In the genomic region with DNA sequence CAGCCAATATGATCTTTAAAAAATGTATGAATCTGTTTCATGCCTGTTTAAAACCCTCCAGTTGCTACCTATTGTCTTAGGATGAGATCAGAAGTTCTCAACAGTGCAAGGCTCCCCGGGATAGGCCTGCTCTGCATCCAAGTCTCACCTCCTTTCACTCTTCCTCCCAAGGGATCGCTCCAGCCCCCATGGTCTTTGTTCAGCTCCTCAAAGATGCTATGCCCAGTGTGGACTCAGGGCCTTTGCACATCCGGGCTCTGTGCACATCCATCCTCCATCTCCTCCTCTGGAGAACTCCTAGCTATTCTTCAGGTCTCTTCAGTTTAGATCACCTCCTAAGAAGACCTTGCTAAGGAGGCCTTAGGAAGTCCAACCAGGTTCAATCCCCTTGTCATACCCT, we compare ENCODE assay signal across 21 cellular contexts.
A peak's percentile ranks its signal among the peaks of the same experiment; 100 is the strongest.
DNase-seq lines count a peak whose midpoint lies in the region; ATAC-seq, FAIRE-seq and TF ChIP-seq lines count a peak whose summit lies in the region.
"Had no signal": no experiment of that assay in that cellular context is flagged by ENCODE, and none has a peak within 500 bp of the region (broad histone marks: within the 10 kb centered on the region; RNA-seq: fewer than 3 reads in every experiment).

No MANE protein-coding gene starts in this region.

- DNase-seq in coronary artery (ENCODE audit: low spot score) (peak; percentile 56), glutamatergic neuron (no peak), posterior vena cava (ENCODE audit: low spot score) (peak; percentile 45), H54 (ENCODE audit: insufficient read length, low spot score) (no peak), uterus (no peak), left colon (no peak)
- DNase-seq: Caco-2; CD4-positive, CD25-positive, alpha-beta regulatory T cell; CD8-positive, alpha-beta T cell; DMS153; DND-41; GM23248; H9; HFFc6 had no signal

- H3K27ac ChIP-seq in coronary artery (no peak overlapping the region), uterus (no peak overlapping the region)
- H3K27ac ChIP-seq: BLaER1, C4-2B, GM23248 had no signal

- H3K9me3 ChIP-seq in uterus = no peaks in the 10 kb centered on the region
- H3K9me3 ChIP-seq: BLaER1, Caco-2 had no signal

- no peak for FAIRE-seq in H54 (lab: Jason Lieb, UNC)
- FAIRE-seq: G401.6, GM12892, H1 had no signal

- no peak for ATAC-seq in left colon
- ATAC-seq: CD8-positive, alpha-beta T cell; HCT116 had no signal

- peaks cover 16% of the 10 kb centered on the region for H3K9me3 Mint-ChIP-seq in glutamatergic neuron (ENCODE audit: unreplicated experiment)
- H3K9me3 Mint-ChIP-seq: CD8-positive, alpha-beta T cell; H9; HFFc6 had no signal

- no peaks in the 10 kb centered on the region for H3K36me3 ChIP-seq in uterus
- H3K36me3 ChIP-seq: BLaER1 had no signal

- H3K36me3 Mint-ChIP-seq in glutamatergic neuron (ENCODE audit: unreplicated experiment) = peaks cover 7% of the 10 kb centered on the region
- H3K36me3 Mint-ChIP-seq: CD4-positive, CD25-positive, alpha-beta regulatory T cell; CD8-positive, alpha-beta T cell had no signal

- H3K27ac Mint-ChIP-seq in glutamatergic neuron (ENCODE audit: unreplicated experiment) = no peak overlapping the region
- H3K27ac Mint-ChIP-seq: B cell; CD4-positive, CD25-positive, alpha-beta regulatory T cell; CD8-positive, alpha-beta T cell; H9; HFFc6 had no signal

- H3K4me1 ChIP-seq in uterus = no peaks in the 10 kb centered on the region

- H3K4me1 Mint-ChIP-seq in glutamatergic neuron (ENCODE audit: low read depth, unreplicated experiment) = peaks cover 21% of the 10 kb centered on the region
- H3K4me1 Mint-ChIP-seq: B cell; CD4-positive, CD25-positive, alpha-beta regulatory T cell had no signal

- H3K27me3 ChIP-seq in uterus = no peaks in the 10 kb centered on the region
- H3K27me3 ChIP-seq: BLaER1 had no signal

- H3K27me3 Mint-ChIP-seq in glutamatergic neuron (ENCODE audit: unreplicated experiment) = peaks cover 5% of the 10 kb centered on the region

- TF ChIP-seq POLR2A in H54 (IDR thresholded peaks at IDR 0.05; ENCODE audit: low read depth, low read length) (no peak), uterus (IDR thresholded peaks at IDR 0.05) (no peak)

- intact Hi-C loops in posterior vena cava (cut with DNase I) = no loop called here
- intact Hi-C loops in uterus (cut with DNase I; ENCODE audit: low total_unique reads) = no loop called here
- intact Hi-C loops in left colon (cut with DNase I, micrococcal nuclease) = no loop called here

- TF ChIP-seq CTCF in coronary artery (IDR thresholded peaks at IDR 0.05) = no peak
- TF ChIP-seq CTCF in glutamatergic neuron (IDR thresholded peaks at IDR 0.05; ENCODE audit: partially characterized antibody, unreplicated experiment) = no peak
- no peak for TF ChIP-seq CTCF in uterus (IDR thresholded peaks at IDR 0.05)

- H3K4me3 Mint-ChIP-seq in glutamatergic neuron (ENCODE audit: unreplicated experiment) = peak overlapping the region; percentile 17
- H3K4me3 Mint-ChIP-seq: B cell; CD4-positive, CD25-positive, alpha-beta regulatory T cell; CD8-positive, alpha-beta T cell; H9; HFFc6 had no signal

- H3K4me3 ChIP-seq in coronary artery (no peak overlapping the region), uterus (no peak overlapping the region)
- H3K4me3 ChIP-seq: BLaER1, GM23248 had no signal

Comparison
In these comparisons a context has a peak if more than half of its experiments do, and no peak if none do; other contexts are left out.
1. DNase-seq: peak in coronary artery (single experiment) and posterior vena cava (single experiment); none in glutamatergic neuron (single experiment), H54 (single experiment), uterus (0 of 2) and left colon (0 of 2).